ENCODE assay signal across 1 cellular context in genomic region chr5:135439426-135440205, GRCh38.
TF ChIP-seq lines count a peak whose summit lies in the region.

No MANE protein-coding gene starts in this region.

TF ChIP-seq in K562, 482 proteins besides CTCF, POLR2A, EP300 and RAD21:
- TF ChIP-seq SREBF1 (IDR thresholded peaks at IDR 0.05; ENCODE audit: borderline replicate concordance, low read depth, low read length) (no peak), AFF1 (IDR thresholded peaks at IDR 0.05; ENCODE audit: low read depth in 1 of 2, partially characterized antibody in 2 of 2) (no peak), EWSR1 (IDR thresholded peaks at IDR 0.05; ENCODE audit: borderline replicate concordance, low read depth, partially characterized antibody) (no peak)
